31 cellular contexts compared by ENCODE assay signal in genomic region chr19:39177736-39178135, GRCh38. TPM values are rescaled to one million over a fixed set of nuclear protein-coding genes. Genes with fewer than 3 reads are reported as not detected.
"Had no signal": no experiment of that assay in that cellular context is flagged by ENCODE, and none has a peak within 500 bp of the region (broad histone marks: within the 10 kb centered on the region; RNA-seq: fewer than 3 reads in every experiment).

No MANE protein-coding gene starts in this region.

- H3K27me3 ChIP-seq: ascending aorta, cardiac muscle cell had no signal

- H3K9me3 ChIP-seq: ascending aorta had no signal

- H3K4me1 ChIP-seq: ascending aorta had no signal

- H3K27ac ChIP-seq: ascending aorta, cardiac muscle cell, VCaP had no signal

- H3K4me3 ChIP-seq: ascending aorta, cardiac muscle cell had no signal

- DNase-seq: activated B cell treated with CpG ODN at 0.5 μM for 24 hours; activated CD4-positive, alpha-beta memory T cell treated with anti-CD3 and anti-CD28 coated beads for 36 hours; activated CD4-positive, alpha-beta T cell treated with anti-CD3 and anti-CD28 coated beads for 4 hours; activated CD4-positive, alpha-beta T cell treated with anti-CD3 and anti-CD28 coated beads, Interleukin-2, amount 10 ng/mL, durations not matched to agents 24 days and 14 days; activated CD4-positive, alpha-beta T cell treated with anti-CD3 and anti-CD28 coated beads, Interleukin-2, amount 50 U/mL, for 1 hour; activated CD4-positive, alpha-beta T cell treated with anti-CD3 and anti-CD28 coated beads, Interleukin-2, amount 50 U/mL, for 4 hours; activated CD4-positive, CD25-positive, alpha-beta regulatory T cell treated with anti-CD3 and anti-CD28 coated beads, Interleukin-2, amount 50 U/mL, for 72 hours; activated CD8-positive, alpha-beta memory T cell treated with anti-CD3 and anti-CD28 coated beads for 24 hours; activated CD8-positive, alpha-beta memory T cell treated with anti-CD3 and anti-CD28 coated beads, Interleukin-2, amount 10 ng/mL, durations not matched to agents 7 days and 5 days; activated CD8-positive, alpha-beta memory T cell treated with anti-CD3 and anti-CD28 coated beads, Interleukin-2, amount 50 U/mL, for 48 hours; activated CD8-positive, alpha-beta T cell treated with anti-CD3 and anti-CD28 coated beads, Interleukin-2, amount 10 ng/mL, durations not matched to agents 7 days and 5 days; activated effector memory CD4-positive, alpha-beta T cell treated with Interleukin-2 at 50 U/mL for 16 hours; activated gamma-delta T cell; activated naive CD4-positive, alpha-beta T cell treated with anti-CD3 and anti-CD28 coated beads, Interleukin-2, amount 10 ng/mL, durations not matched to agents 7 days and 5 days; activated naive CD4-positive, alpha-beta T cell treated with Interleukin-2 at 50 U/mL for 16 hours; activated naive CD8-positive, alpha-beta T cell treated with anti-CD3 and anti-CD28 coated beads, Interleukin-2, amount 10 ng/mL, durations not matched to agents 7 days and 5 days; activated naive CD8-positive, alpha-beta T cell treated with anti-CD3 and anti-CD28 coated beads, Interleukin-2, amount 50 U/mL, for 24 hours; activated T-cell treated with anti-CD3 and anti-CD28 coated beads, Interleukin-2, amount 50 U/mL, for 24 hours; activated T-cell treated with anti-CD3 and anti-CD28 coated beads, Interleukin-2, amount 50 U/mL, for 48 hours; amygdala; caudate nucleus; cerebellar nuclear complex; T-helper 1 cell; T-helper 2 cell; T-helper 9 cell had no signal

- ATAC-seq: activated CD8-positive, alpha-beta memory T cell treated with anti-CD3 and anti-CD28 coated beads, Interleukin-2, amount 10 ng/mL, durations not matched to agents 7 days and 5 days; activated CD8-positive, alpha-beta T cell treated with anti-CD3 and anti-CD28 coated beads, Interleukin-2, amount 10 ng/mL, durations not matched to agents 7 days and 5 days; activated naive CD8-positive, alpha-beta T cell treated with anti-CD3 and anti-CD28 coated beads, Interleukin-2, amount 50 U/mL, for 24 hours had no signal

- FAIRE-seq: TTC549 had no signal

RNA-seq across cellular contexts. Expression of gene NCCRP1, which starts 19.0 kb away (rescaled TPM):
- total RNA-seq: activated B cell treated with CpG ODN at 0.5 μM for 24 hours; activated CD4-positive, alpha-beta memory T cell treated with anti-CD3 and anti-CD28 coated beads for 36 hours; activated CD4-positive, alpha-beta T cell treated with anti-CD3 and anti-CD28 coated beads, Interleukin-2, amount 10 ng/mL, durations not matched to agents 24 days and 14 days; activated CD8-positive, alpha-beta memory T cell treated with anti-CD3 and anti-CD28 coated beads, Interleukin-2, amount 10 ng/mL, durations not matched to agents 7 days and 5 days; activated CD8-positive, alpha-beta T cell treated with anti-CD3 and anti-CD28 coated beads, Interleukin-2, amount 10 ng/mL, durations not matched to agents 7 days and 5 days; activated naive CD8-positive, alpha-beta T cell treated with anti-CD3 and anti-CD28 coated beads, Interleukin-2, amount 10 ng/mL, durations not matched to agents 7 days and 5 days; activated T-helper 2 cell treated with anti-CD3 and anti-CD28 coated beads, Interferon-gamma antibody, Interleukin-2, Interleukin-4, amounts not matched to agents 10 μg/mL and 5 μg/mL and 100 μg/mL, durations not matched to agents 14 hours and 24 hours and 36 hours; ascending aorta had no signal

RNA-seq across cellular contexts. Expression of gene SYCN, which starts 26.3 kb away (rescaled TPM):
- total RNA-seq: activated B cell treated with CpG ODN at 0.5 μM for 24 hours; activated CD4-positive, alpha-beta memory T cell treated with anti-CD3 and anti-CD28 coated beads for 36 hours; activated CD4-positive, alpha-beta T cell treated with anti-CD3 and anti-CD28 coated beads, Interleukin-2, amount 10 ng/mL, durations not matched to agents 24 days and 14 days; activated CD8-positive, alpha-beta memory T cell treated with anti-CD3 and anti-CD28 coated beads, Interleukin-2, amount 10 ng/mL, durations not matched to agents 7 days and 5 days; activated CD8-positive, alpha-beta T cell treated with anti-CD3 and anti-CD28 coated beads, Interleukin-2, amount 10 ng/mL, durations not matched to agents 7 days and 5 days; activated naive CD8-positive, alpha-beta T cell treated with anti-CD3 and anti-CD28 coated beads, Interleukin-2, amount 10 ng/mL, durations not matched to agents 7 days and 5 days; activated T-helper 2 cell treated with anti-CD3 and anti-CD28 coated beads, Interferon-gamma antibody, Interleukin-2, Interleukin-4, amounts not matched to agents 10 μg/mL and 5 μg/mL and 100 μg/mL, durations not matched to agents 14 hours and 24 hours and 36 hours; ascending aorta; bronchial epithelial cell; cardiac muscle cell had no signal
- polyA plus RNA-seq: cardiac muscle cell had no signal
